18 cellular contexts compared by ENCODE assay signal in genomic region chr5:107338341-107338740, GRCh38.
A peak's percentile ranks its signal among the peaks of the same experiment; 100 is the strongest.
DNase-seq lines count a peak whose midpoint lies in the region; ATAC-seq, FAIRE-seq and TF ChIP-seq lines count a peak whose summit lies in the region.
"Had no signal": no experiment of that assay in that cellular context is flagged by ENCODE, and none has a peak within 500 bp of the region (broad histone marks: within the 10 kb centered on the region; RNA-seq: fewer than 3 reads in every experiment).

No MANE protein-coding gene starts in this region.

- peak; percentile 68 for FAIRE-seq in GM19239 (lab: Jason Lieb, UNC)
- FAIRE-seq: G401.6, GM12892 had no signal

- no peak for TF ChIP-seq CTCF in RWPE2 (IDR thresholded peaks at IDR 0.05; ENCODE audit: poor library complexity, severe bottlenecking)
- no peak for TF ChIP-seq CTCF in foreskin keratinocyte (conservative IDR thresholded peaks at IDR 0.05)

- H3K36me3 Mint-ChIP-seq in activated CD4-positive, alpha-beta T cell treated with anti-CD3 and anti-CD28 coated beads for 36 hours (ENCODE audit: low read depth): no peaks in the 10 kb centered on the region
- H3K36me3 Mint-ChIP-seq: CD4-positive, alpha-beta memory T cell had no signal

- CTCF ChIA-PET in activated CD4-positive, alpha-beta T cell treated with anti-CD3 and anti-CD28 coated beads for 36 hours (lab: Charles Lee): no interaction called here

- H3K27ac ChIP-seq in RWPE2 (ENCODE audit: poor library complexity, severe bottlenecking) (peak overlapping the region; percentile 14), foreskin keratinocyte (peak overlapping the region; percentile 52)

- no peaks in the 10 kb centered on the region for H3K4me1 Mint-ChIP-seq in activated CD4-positive, alpha-beta T cell treated with anti-CD3 and anti-CD28 coated beads for 36 hours
- H3K4me1 Mint-ChIP-seq: CD4-positive, alpha-beta memory T cell had no signal

- no peak for ATAC-seq in RWPE2 (ENCODE audit: low read depth)
- no peak for ATAC-seq in foreskin keratinocyte
- ATAC-seq in activated CD4-positive, alpha-beta T cell treated with anti-CD3 and anti-CD28 coated beads for 36 hours: no peak
- no peak for ATAC-seq in GM21825 (IDR thresholded peaks at IDR 0.05; ENCODE audit: unreplicated experiment)

- no peaks in the 10 kb centered on the region for H3K9me3 ChIP-seq in RWPE2 (ENCODE audit: severe bottlenecking)

- POLR2A ChIA-PET in activated CD4-positive, alpha-beta T cell treated with anti-CD3 and anti-CD28 coated beads for 36 hours (lab: Charles Lee): no interaction called here

- no peaks in the 10 kb centered on the region for H3K27me3 ChIP-seq in RWPE2 (ENCODE audit: insufficient read depth, poor library complexity, severe bottlenecking)
- H3K27me3 ChIP-seq in foreskin keratinocyte: no peaks in the 10 kb centered on the region

- peaks cover 23% of the 10 kb centered on the region for H3K4me1 ChIP-seq in RWPE2 (ENCODE audit: insufficient read depth, poor library complexity, severe bottlenecking)
- H3K4me1 ChIP-seq in foreskin keratinocyte: peaks cover 18% of the 10 kb centered on the region

- intact Hi-C loops in activated CD4-positive, alpha-beta T cell treated with anti-CD3 and anti-CD28 coated beads for 36 hours (cut with DNase I, micrococcal nuclease): no loop called here

- no peaks in the 10 kb centered on the region for H3K36me3 ChIP-seq in RWPE2 (ENCODE audit: low read depth)

- H3K27me3 Mint-ChIP-seq in activated CD4-positive, alpha-beta T cell treated with anti-CD3 and anti-CD28 coated beads for 36 hours: peaks cover 8% of the 10 kb centered on the region
- H3K27me3 Mint-ChIP-seq: CD4-positive, alpha-beta memory T cell had no signal

- H3K4me3 ChIP-seq in RWPE2 (ENCODE audit: severe bottlenecking): no peak overlapping the region

- DNase-seq in ELR (ENCODE audit: low read depth): peak; percentile 18
- DNase-seq in GM19239 (ENCODE audit: insufficient read length, low spot score): no peak
- no peak for DNase-seq in RWPE2 (ENCODE audit: low spot score)
- DNase-seq in foreskin keratinocyte: peak in 1 of 2 donors; percentile 52
- no peak for DNase-seq in iPS-NIHi11 (ENCODE audit: low spot score)
- DNase-seq in NCI-H1092 treated with DMSO at 0.1 percent for 48 hours (lab: John Stamatoyannopoulos, UW): no peak
- DNase-seq in activated CD4-positive, alpha-beta T cell treated with anti-CD3 and anti-CD28 coated beads for 36 hours: no peak
- DNase-seq: C1 segment of cervical spinal cord; Calu3; CD4-positive, alpha-beta memory T cell; COR-L47; DMS53; DMS79 treated with DMSO at 0.1 percent for 48 hours; GOT3; HCEC 1CT had no signal

- no peaks in the 10 kb centered on the region for H3K9me3 Mint-ChIP-seq in activated CD4-positive, alpha-beta T cell treated with anti-CD3 and anti-CD28 coated beads for 36 hours (ENCODE audit: low read depth)

- no peak overlapping the region for H3K4me3 Mint-ChIP-seq in activated CD4-positive, alpha-beta T cell treated with anti-CD3 and anti-CD28 coated beads for 36 hours
- H3K4me3 Mint-ChIP-seq: CD4-positive, alpha-beta memory T cell had no signal

- no peak overlapping the region for H3K27ac Mint-ChIP-seq in activated CD4-positive, alpha-beta T cell treated with anti-CD3 and anti-CD28 coated beads for 36 hours
- H3K27ac Mint-ChIP-seq: CD4-positive, alpha-beta memory T cell had no signal
